ENCODE assay signal across 18 cellular contexts in genomic region chr6:37713529-37714119, GRCh38. TPM values are rescaled to one million over a fixed set of nuclear protein-coding genes. Genes with fewer than 3 reads are reported as not detected.
DNase-seq lines count a peak whose midpoint lies in the region; ATAC-seq and TF ChIP-seq lines count a peak whose summit lies in the region.
"Had no signal": no experiment of that assay in that cellular context is flagged by ENCODE, and none has a peak within 500 bp of the region (broad histone marks: within the 10 kb centered on the region; RNA-seq: fewer than 3 reads in every experiment).

No MANE protein-coding gene starts in this region.

- no peaks in the 10 kb centered on the region for H3K36me3 ChIP-seq in BJ (ENCODE audit: control insufficient read depth, insufficient read depth, low read length)
- H3K36me3 ChIP-seq in neuronal stem cell (replicated peaks in 1 of 2; ENCODE audit: control insufficient read depth in 2 of 2, insufficient read depth in 2 of 2, low read length in 2 of 2): no peaks in the 10 kb centered on the region
- H3K36me3 ChIP-seq: HAP-1, spleen, vagina had no signal

- peak overlapping the region; percentile 73 for H3K27ac Mint-ChIP-seq in chondrocyte (ENCODE audit: unreplicated experiment)
- H3K27ac Mint-ChIP-seq: CD4-positive, alpha-beta memory T cell had no signal

- no peak overlapping the region for H3K4me3 Mint-ChIP-seq in chondrocyte (ENCODE audit: unreplicated experiment)
- H3K4me3 Mint-ChIP-seq: activated T-cell treated with anti-CD3 and anti-CD28 coated beads, Interleukin-2, amount 50 U/mL, for 4 hours; CD4-positive, alpha-beta memory T cell had no signal

- H3K18ac ChIP-seq in neuronal stem cell (ENCODE audit: low read length): peak overlapping the region; percentile 15

- no peaks in the 10 kb centered on the region for H3K36me3 Mint-ChIP-seq in chondrocyte (ENCODE audit: low read depth)
- H3K36me3 Mint-ChIP-seq: CD4-positive, alpha-beta memory T cell had no signal

- no CpG with 5 or more reads among the region's 5 CpGs for WGBS in neuronal stem cell (ENCODE audit: extremely low coverage in 2 of 2, insufficient read length in 2 of 2, insufficient replicate concordance in 1 of 2), 2 donors

- H2BK5ac ChIP-seq in neuronal stem cell (ENCODE audit: low read length): no peak overlapping the region

- no peaks in the 10 kb centered on the region for H3K27me3 Mint-ChIP-seq in chondrocyte (ENCODE audit: low read depth)
- H3K27me3 Mint-ChIP-seq: CD4-positive, alpha-beta memory T cell had no signal

- CTCF ChIA-PET in BJ (lab: Yijun Ruan, JAX): interaction anchor here (1.0 kb wide), 1 partner anchor 388 kb away, joined by 3 read pairs; no protein-coding TSS in a partner anchor

- H3K14ac ChIP-seq in neuronal stem cell (ENCODE audit: low read length): no peak overlapping the region

- H2AFZ ChIP-seq in neuronal stem cell (ENCODE audit: low read length): peak overlapping the region; percentile 54

- no peak overlapping the region for H3K23ac ChIP-seq in neuronal stem cell (ENCODE audit: low read depth, low read length, poor library complexity)

- peaks cover 0 to 7% of the 10 kb centered on the region in 2 donors for H3K9me3 ChIP-seq in neuronal stem cell (replicated peaks in 1 of 2; ENCODE audit: control insufficient read depth in 2 of 2, insufficient read depth in 1 of 2, low read depth in 1 of 2, low read length in 2 of 2)
- H3K9me3 ChIP-seq: body of pancreas, HAP-1, spleen, vagina had no signal

- H3K4me1 Mint-ChIP-seq in chondrocyte (ENCODE audit: low read depth): peaks cover 42% of the 10 kb centered on the region
- H3K4me1 Mint-ChIP-seq: CD4-positive, alpha-beta memory T cell had no signal

- no peak overlapping the region for H3K9ac ChIP-seq in neuronal stem cell (ENCODE audit: low read depth, low read length, poor library complexity)
- H3K9ac ChIP-seq: KMS-11 had no signal

- H3K4me2 ChIP-seq in neuronal stem cell (ENCODE audit: insufficient read depth, low read length, poor library complexity, severe bottlenecking): no peak overlapping the region
- H3K4me2 ChIP-seq: KMS-11 had no signal

- POLR2A ChIA-PET in BJ (lab: Charles Lee): no interaction called here

- no peak overlapping the region for H3K4ac ChIP-seq in neuronal stem cell (ENCODE audit: low read length)

- DNase-seq in BJ (ENCODE audit: low read depth) (peak; percentile 40), NCI-H446 treated with DMSO at 0.1 percent for 48 hours (lab: John Stamatoyannopoulos, UW) (peak; percentile 40), chondrocyte (ENCODE audit: low spot score) (no peak), neuronal stem cell (ENCODE audit: low spot score) (no peak), NCI-H2029 treated with DMSO at 0.1 percent for 48 hours (lab: John Stamatoyannopoulos, UW) (no peak)
- DNase-seq: activated CD4-positive, CD25-positive, alpha-beta regulatory T cell; activated T-cell treated with anti-CD3 and anti-CD28 coated beads, Interleukin-2, amount 50 U/mL, for 4 hours; body of pancreas; CD4-positive, alpha-beta memory T cell; erythroblast; spleen had no signal

- H3K27me3 ChIP-seq in BJ (ENCODE audit: control insufficient read depth, insufficient read depth, low read length) (no peaks in the 10 kb centered on the region), neuronal stem cell (ENCODE audit: control insufficient read depth in 3 of 3, insufficient read depth in 3 of 3, low read depth in 1 of 3, low read length in 3 of 3) (peaks cover 0 to 4% (median 0%) of the 10 kb centered on the region in 3 experiments)
- H3K27me3 ChIP-seq: body of pancreas, spleen, vagina had no signal

- H3K4me1 ChIP-seq in neuronal stem cell (ENCODE audit: control insufficient read depth in 2 of 2, insufficient read depth in 1 of 2, low read depth in 1 of 2, low read length in 2 of 2): peaks cover 2 to 19% of the 10 kb centered on the region in 2 donors
- H3K4me1 ChIP-seq: body of pancreas, HAP-1, spleen, vagina had no signal

- H2BK15ac ChIP-seq in neuronal stem cell (ENCODE audit: low read length): no peak overlapping the region

- H3K79me1 ChIP-seq in neuronal stem cell (ENCODE audit: low read depth, low read length): no peaks in the 10 kb centered on the region

- H3K9me3 Mint-ChIP-seq in chondrocyte (ENCODE audit: low read depth): peaks cover 2% of the 10 kb centered on the region
- H3K9me3 Mint-ChIP-seq: activated T-cell treated with anti-CD3 and anti-CD28 coated beads, Interleukin-2, amount 50 U/mL, for 4 hours; CD4-positive, alpha-beta memory T cell had no signal

- H3K4me3 ChIP-seq in BJ (ENCODE audit: low read depth, low read length): no peak overlapping the region
- H3K4me3 ChIP-seq in neuronal stem cell (ENCODE audit: low read length in 2 of 2): peak overlapping the region in 1 of 2 donors; percentile 18
- H3K4me3 ChIP-seq: body of pancreas, HAP-1, spleen, vagina had no signal

- TF ChIP-seq CTCF in BJ (IDR thresholded peaks at IDR 0.05; ENCODE audit: insufficient read depth, low read depth, low read length): no peak
- no peak for TF ChIP-seq CTCF in chondrocyte (IDR thresholded peaks at IDR 0.05)

- no peak overlapping the region for H3K27ac ChIP-seq in neuronal stem cell (replicated peaks; ENCODE audit: low read length)
- H3K27ac ChIP-seq: body of pancreas, KMS-11, spleen, vagina had no signal

- H2BK12ac ChIP-seq in neuronal stem cell (ENCODE audit: low read length): no peak overlapping the region

- ATAC-seq in GM18498 (IDR thresholded peaks at IDR 0.05; ENCODE audit: unreplicated experiment) (no peak), HG02870 (IDR thresholded peaks at IDR 0.05; ENCODE audit: unreplicated experiment) (no peak), GM19467 (IDR thresholded peaks at IDR 0.05; ENCODE audit: unreplicated experiment) (no peak)
- ATAC-seq: activated T-cell treated with anti-CD3 and anti-CD28 coated beads, Interleukin-2, amount 50 U/mL, for 4 hours; body of pancreas; Right ventricle myocardium inferior had no signal

- no peak overlapping the region for H2BK120ac ChIP-seq in neuronal stem cell (ENCODE audit: low read depth, low read length)

- no peak overlapping the region for H4K91ac ChIP-seq in neuronal stem cell (ENCODE audit: low read depth, low read length, poor library complexity)

- H4K8ac ChIP-seq in neuronal stem cell (ENCODE audit: low read depth, low read length): no peak overlapping the region

- H2AK5ac ChIP-seq in neuronal stem cell (ENCODE audit: low read depth, low read length): no peak overlapping the region

RNA-seq across cellular contexts. Expression of gene MDGA1, which starts 15.9 kb away (rescaled TPM):
- polyA plus RNA-seq in BJ (2011; rRNA removed): 1.5 and 2.9 TPM in 2 replicates
- 3.1 and 4.5 TPM in 2 replicates for polyA minus RNA-seq in BJ (2011; rRNA and poly(A)+ RNA removed)
- 17.3 to 30.2 TPM (median 22.5 TPM) in 3 replicates for total RNA-seq in chondrocyte
- polyA plus RNA-seq in neuronal stem cell (2013, experiment 1 of 2): 3.4 TPM
- 1.9 TPM for polyA plus RNA-seq in neuronal stem cell (2013, experiment 2 of 2)

Comparison
In these comparisons a context has a peak if more than half of its experiments do, and no peak if none do; other contexts are left out.
1. DNase-seq: peak in BJ (single experiment) and NCI-H446 treated with DMSO at 0.1 percent for 48 hours (single experiment); none in chondrocyte (single experiment), neuronal stem cell (single experiment) and NCI-H2029 treated with DMSO at 0.1 percent for 48 hours (single experiment).